In genomic region chr12:11717533-11717961, GRCh38 we compare ENCODE assay signal across 15 cellular contexts.
DNase-seq lines count a peak whose midpoint lies in the region; ATAC-seq, FAIRE-seq and TF ChIP-seq lines count a peak whose summit lies in the region.
"Had no signal": no experiment of that assay in that cellular context is flagged by ENCODE, and none has a peak within 500 bp of the region (broad histone marks: within the 10 kb centered on the region; RNA-seq: fewer than 3 reads in every experiment).

No MANE protein-coding gene starts in this region.

- TF ChIP-seq CTCF in kidney epithelial cell (IDR thresholded peaks at IDR 0.05; ENCODE audit: insufficient read depth, low read length, poor library complexity, severe bottlenecking), result no peak

- no peak for TF ChIP-seq POLR2A in GM12891 (IDR thresholded peaks at IDR 0.05; ENCODE audit: low read depth, low read length)

- no peak overlapping the region for H3K4me3 ChIP-seq in kidney epithelial cell (ENCODE audit: low read depth, low read length)
- no peak overlapping the region for H3K4me3 ChIP-seq in rectal smooth muscle tissue (ENCODE audit: low read length)
- H3K4me3 ChIP-seq: pancreas had no signal

- H3K36me3 ChIP-seq in kidney epithelial cell (ENCODE audit: control insufficient read depth, insufficient read depth, low read length) (no peaks in the 10 kb centered on the region), rectal smooth muscle tissue (ENCODE audit: control insufficient read depth, insufficient read depth, low read length) (no peaks in the 10 kb centered on the region)
- H3K36me3 ChIP-seq: pancreas had no signal

- H3K4me1 ChIP-seq in rectal smooth muscle tissue (ENCODE audit: control insufficient read depth, insufficient read depth, low read length), result peaks cover 24% of the 10 kb centered on the region

- H3K27ac ChIP-seq in rectal smooth muscle tissue (ENCODE audit: low read depth, low read length), result peak overlapping the region; percentile 56
- H3K27ac ChIP-seq: pancreas had no signal

- no peak overlapping the region for H3K9ac ChIP-seq in rectal smooth muscle tissue (ENCODE audit: low read length)

- FAIRE-seq in GM12891 (lab: Jason Lieb, UNC), result peak; percentile 13
- FAIRE-seq: kidney, pancreas had no signal

- no peak for ATAC-seq in GM19455 (IDR thresholded peaks at IDR 0.05; ENCODE audit: unreplicated experiment)
- ATAC-seq: stimulated activated naive CD8-positive, alpha-beta T cell treated with anti-CD3 and anti-CD28 coated beads, Interleukin-15, amount 100 ng/mL, for 72 hours had no signal

- no peak for DNase-seq in GM12891 (ENCODE audit: insufficient read length, low spot score)
- DNase-seq in amniotic epithelial cell (ENCODE audit: low read depth), result peak; percentile 73
- peak; percentile 37 for DNase-seq in kidney epithelial cell (ENCODE audit: low read depth)
- DNase-seq in stimulated activated CD4-positive, alpha-beta T cell treated with anti-CD3 and anti-CD28 coated beads, Interleukin-2, amount 100 ng/mL, for 24 hours, result no peak
- DNase-seq in DMS114 treated with DMSO at 0.1 percent for 48 hours (lab: John Stamatoyannopoulos, UW; ENCODE audit: unreplicated experiment), result no peak
- no peak for DNase-seq in NCI-H82 treated with DMSO at 0.1 percent for 48 hours (lab: John Stamatoyannopoulos, UW; ENCODE audit: unreplicated experiment)
- DNase-seq: CD4-positive, alpha-beta T cell; kidney; NCI-H1092; NCI-H446; pancreas; stimulated activated CD4-positive, alpha-beta T cell treated with anti-CD3 and anti-CD28 coated beads, Interleukin-4, amount 100 ng/mL, for 1 hour; stimulated activated naive CD8-positive, alpha-beta T cell treated with anti-CD3 and anti-CD28 coated beads, Interleukin-15, amount 100 ng/mL, for 72 hours had no signal

- H3K27me3 ChIP-seq in kidney epithelial cell (ENCODE audit: control insufficient read depth, insufficient read depth, low read length), result no peaks in the 10 kb centered on the region
- H3K27me3 ChIP-seq in rectal smooth muscle tissue (ENCODE audit: control insufficient read depth, insufficient read depth, low read length), result no peaks in the 10 kb centered on the region
- H3K27me3 ChIP-seq: pancreas had no signal

TF ChIP-seq in GM12891, 5 proteins besides CTCF, POLR2A, EP300 and RAD21:
- TF ChIP-seq PAX5 (IDR thresholded peaks at IDR 0.05; ENCODE audit: insufficient read depth, low read length, severe bottlenecking), result no peak
- no peak for TF ChIP-seq POU2F2 (IDR thresholded peaks at IDR 0.05; ENCODE audit: low read depth, low read length)
- no peak for TF ChIP-seq POLR2AphosphoS5 (IDR thresholded peaks at IDR 0.05; ENCODE audit: low read depth, low read length)
- no peak for TF ChIP-seq SPI1 (IDR thresholded peaks at IDR 0.05; ENCODE audit: low read depth, low read length)
- no peak for TF ChIP-seq TAF1 (IDR thresholded peaks at IDR 0.05; ENCODE audit: low read depth, low read length)

Comparison
In these comparisons a context has a peak if more than half of its experiments do, and no peak if none do; other contexts are left out.
1. DNase-seq: peak in amniotic epithelial cell (single experiment) and kidney epithelial cell (single experiment); none in GM12891 (single experiment), stimulated activated CD4-positive, alpha-beta T cell treated with anti-CD3 and anti-CD28 coated beads, Interleukin-2, amount 100 ng/mL, for 24 hours (0 of 2), DMS114 treated with DMSO at 0.1 percent for 48 hours (single experiment) and NCI-H82 treated with DMSO at 0.1 percent for 48 hours (single experiment).